In genomic region chr19:51689751-51690358, GRCh38 we compare ENCODE assay signal across 8 cellular contexts. TPM values are rescaled to one million over a fixed set of nuclear protein-coding genes. Genes with fewer than 3 reads are reported as not detected.
DNase-seq lines count a peak whose midpoint lies in the region; ATAC-seq lines count a peak whose summit lies in the region.

No MANE protein-coding gene starts in this region.

- POLR2A ChIA-PET in naive thymus-derived CD8-positive, alpha-beta T cell (lab: Charles Lee) = interaction anchor here (2.3 kb wide), 1 partner anchor 13 kb away, joined by 16 read pairs; no protein-coding TSS in a partner anchor

- peaks cover 0 to 6% of the 10 kb centered on the region in 2 donors for H3K36me3 ChIP-seq in esophagus (ENCODE audit: control insufficient read depth in 2 of 2, insufficient read depth in 2 of 2, low read length in 1 of 2)

- peak overlapping the region; percentile 79 to 87 for H3K27ac ChIP-seq in esophagus (ENCODE audit: low read depth in 2 of 2, low read length in 1 of 2)

- DNase-seq in NCI-H748 (lab: John Stamatoyannopoulos, UW; ENCODE audit: unreplicated experiment) (peak; percentile 51), NCI-H748 treated with DMSO at 0.1 percent for 48 hours (lab: John Stamatoyannopoulos, UW) (no peak), T-helper 17 cell (no peak), NCI-H1436 (lab: John Stamatoyannopoulos, UW) (no peak)
- no peak for DNase-seq in naive thymus-derived CD8-positive, alpha-beta T cell

- H3K4me3 Mint-ChIP-seq in T-helper 17 cell = peak overlapping the region; percentile 96
- H3K4me3 Mint-ChIP-seq in naive thymus-derived CD8-positive, alpha-beta T cell = peak overlapping the region; percentile 72 to 93 (median 82)

- no peaks in the 10 kb centered on the region for H3K27me3 Mint-ChIP-seq in T-helper 17 cell
- H3K27me3 Mint-ChIP-seq in naive thymus-derived CD8-positive, alpha-beta T cell = peaks cover under 1 to 22% (median 15%) of the 10 kb centered on the region in 5 donors

- H3K9me3 ChIP-seq in T-helper 17 cell (ENCODE audit: control insufficient read depth, low read length, poor library complexity, severe bottlenecking) (no peaks in the 10 kb centered on the region), esophagus (ENCODE audit: control insufficient read depth in 2 of 2, insufficient read depth in 1 of 2, low read depth in 1 of 2, low read length in 1 of 2) (no peaks in the 10 kb centered on the region)

- peaks cover 14% of the 10 kb centered on the region for H3K36me3 Mint-ChIP-seq in T-helper 17 cell (ENCODE audit: low read depth)
- H3K36me3 Mint-ChIP-seq in naive thymus-derived CD8-positive, alpha-beta T cell = peaks cover 0 to 9% (median 5%) of the 10 kb centered on the region in 3 donors

- ATAC-seq in T-helper 17 cell (no peak), GM21447 (IDR thresholded peaks at IDR 0.05; ENCODE audit: unreplicated experiment) (no peak), HG03460 (IDR thresholded peaks at IDR 0.05; ENCODE audit: unreplicated experiment) (no peak)
- ATAC-seq in naive thymus-derived CD8-positive, alpha-beta T cell = peak in 1 of 2 donors; percentile 19

- peaks cover 41% of the 10 kb centered on the region for H3K4me1 Mint-ChIP-seq in T-helper 17 cell
- peaks cover 14 to 37% (median 23%) of the 10 kb centered on the region in 4 donors for H3K4me1 Mint-ChIP-seq in naive thymus-derived CD8-positive, alpha-beta T cell

- peak overlapping the region; percentile 96 for H3K27ac Mint-ChIP-seq in T-helper 17 cell
- H3K27ac Mint-ChIP-seq in naive thymus-derived CD8-positive, alpha-beta T cell = peak overlapping the region in 9 of 10 donors; percentile 13 to 96 (median 86)

- WGBS in esophagus, 2 donors = 1 to 2% methylated on average over 13 to 19 of the region's 19 CpGs

- H3K9me3 Mint-ChIP-seq in naive thymus-derived CD8-positive, alpha-beta T cell = peaks cover 3 to 20% (median 5%) of the 10 kb centered on the region in 9 donors

- H3K27me3 ChIP-seq in esophagus (ENCODE audit: control insufficient read depth in 1 of 2, insufficient read depth in 2 of 2, low read length in 2 of 2) = no peaks in the 10 kb centered on the region

- H3K4me1 ChIP-seq in esophagus (ENCODE audit: control insufficient read depth in 2 of 2, insufficient read depth in 2 of 2, low read length in 1 of 2) = peaks cover 0 to 11% of the 10 kb centered on the region in 2 donors

- peak overlapping the region; percentile 65 to 66 for H3K4me3 ChIP-seq in esophagus (ENCODE audit: low read depth in 1 of 2, low read length in 2 of 2)

RNA-seq across cellular contexts. Expression of gene SPACA6, which starts 3.3 kb away (rescaled TPM):
- 1 to 10 TPM; 4.3 to 6.4 TPM for total RNA-seq in T-helper 17 cell
- 10 to 100 TPM in 1 of 2 donors, 1 to 10 TPM in 1; 4.4 to 14.0 TPM for polyA plus RNA-seq in esophagus
- 10 to 100 TPM; 11.9 to 12.3 TPM for total RNA-seq in naive thymus-derived CD8-positive, alpha-beta T cell
- polyA plus RNA-seq in naive thymus-derived CD8-positive, alpha-beta T cell = 1 to 10 TPM; 2.0 to 4.0 (median 3.5) TPM

RNA-seq across cellular contexts. Expression of gene HAS1, which starts 33.9 kb away (rescaled TPM):
- total RNA-seq in T-helper 17 cell = not detected
- under 1 TPM; 0.01 to 0.04 TPM for polyA plus RNA-seq in esophagus
- not detected for total RNA-seq in naive thymus-derived CD8-positive, alpha-beta T cell
- polyA plus RNA-seq in naive thymus-derived CD8-positive, alpha-beta T cell = under 1 TPM in 1 of 3 donors, not detected in 2; 0.09 TPM

RNA-seq across cellular contexts. Expression of gene SIGLEC14, which starts 43.2 kb away (rescaled TPM):
- total RNA-seq in T-helper 17 cell = 1 to 10 TPM in 1 of 2 donors, under 1 TPM in 1; 0.86 to 3.3 TPM
- under 1 TPM; 0.11 to 0.26 TPM for polyA plus RNA-seq in esophagus
- total RNA-seq in naive thymus-derived CD8-positive, alpha-beta T cell = under 1 TPM; 0.33 to 0.83 TPM
- polyA plus RNA-seq in naive thymus-derived CD8-positive, alpha-beta T cell = under 1 TPM in 1 of 3 donors, not detected in 2; 0.07 TPM

RNA-seq across cellular contexts. Expression of gene SIGLEC5, which starts 59.7 kb away (rescaled TPM):
- under 1 TPM in 1 of 2 donors, not detected in 1; 0.37 TPM for total RNA-seq in T-helper 17 cell
- not detected for polyA plus RNA-seq in esophagus
- not detected for total RNA-seq in naive thymus-derived CD8-positive, alpha-beta T cell
- polyA plus RNA-seq in naive thymus-derived CD8-positive, alpha-beta T cell = not detected
